ENCODE assay signal across 8 cellular contexts in the genomic region with DNA sequence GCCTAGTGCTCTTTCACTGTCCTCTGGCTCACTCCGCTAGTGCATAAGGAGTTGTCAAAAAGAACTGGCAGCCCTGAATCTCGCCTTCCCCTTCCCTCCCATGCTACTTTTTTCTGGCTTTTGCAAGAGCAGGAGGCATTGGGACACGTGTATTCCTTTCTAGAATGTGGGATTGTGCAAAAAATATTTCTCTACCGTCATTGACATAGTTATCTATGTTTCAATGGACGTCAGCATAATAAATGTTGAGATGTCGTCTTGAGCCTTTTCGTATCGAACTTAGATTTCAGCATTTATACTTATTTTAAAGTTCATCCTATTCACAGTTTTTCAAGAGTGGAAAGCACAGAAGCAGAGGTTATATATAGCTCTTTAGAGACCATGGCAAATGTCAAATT. TPM values are rescaled to one million over a fixed set of nuclear protein-coding genes. Genes with fewer than 3 reads are reported as not detected.
A peak's percentile ranks its signal among the peaks of the same experiment; 100 is the strongest.
DNase-seq lines count a peak whose midpoint lies in the region; ATAC-seq and TF ChIP-seq lines count a peak whose summit lies in the region.

No MANE protein-coding gene starts in this region.

- no peak for ATAC-seq in GM19397 (IDR thresholded peaks at IDR 0.05; ENCODE audit: unreplicated experiment)

- H3K4me2 ChIP-seq in smooth muscle cell: peak overlapping the region; percentile 81

- peak overlapping the region; percentile 99 for H3K9ac ChIP-seq in smooth muscle cell (ENCODE audit: low read depth)

- peak overlapping the region; percentile 87 for H3K4me3 Mint-ChIP-seq in activated T-helper 1 cell treated with anti-CD3 and anti-CD28 coated beads, Interleukin-12 subunit alpha, Interleukin-12 subunit beta, Interleukin-2, Interleukin-4 antibody, amounts not matched to agents 30 ng/mL and 10 ng/mL and 1 ng/mL, durations not matched to agents 14 hours and 24 hours and 36 hours

- no peaks in the 10 kb centered on the region for H3K27me3 ChIP-seq in smooth muscle cell (ENCODE audit: low read depth)

- TF ChIP-seq CTCF in HEK293 (tag by site-specific recombination; IDR thresholded peaks at IDR 0.05) (no peak), smooth muscle cell (IDR thresholded peaks at IDR 0.05; ENCODE audit: borderline replicate concordance, insufficient read depth, poor library complexity, severe bottlenecking) (no peak)

- WGBS in smooth muscle cell (ENCODE audit: low lambda C conversion rate): 40% methylated on average over 8 of the region's 8 CpGs

- no peaks in the 10 kb centered on the region for H3K9me3 Mint-ChIP-seq in activated T-helper 1 cell treated with anti-CD3 and anti-CD28 coated beads, Interleukin-12 subunit alpha, Interleukin-12 subunit beta, Interleukin-2, Interleukin-4 antibody, amounts not matched to agents 30 ng/mL and 10 ng/mL and 1 ng/mL, durations not matched to agents 14 hours and 24 hours and 36 hours

- H3K27ac ChIP-seq in HEK293 (ENCODE audit: extremely low read depth, low read depth, low read length) (peak overlapping the region; percentile 98; the same call in 1 of the 2 replicates), smooth muscle cell (ENCODE audit: low read depth) (peak overlapping the region; percentile 98)

- intact Hi-C loops in activated T-helper 1 cell treated with anti-CD3 and anti-CD28 coated beads, Interleukin-12 subunit alpha, Interleukin-12 subunit beta, Interleukin-2, Interleukin-4 antibody, amounts not matched to agents 30 ng/mL and 10 ng/mL and 1 ng/mL, durations not matched to agents 14 hours and 24 hours and 36 hours (cut with micrococcal nuclease): loop anchor here (1.0 to 10.0 kb wide), 5 partner anchors 36 to 579 kb away; partner anchors contain the start of gene TSPAN12

- H3K27me3 Mint-ChIP-seq in activated T-helper 1 cell treated with anti-CD3 and anti-CD28 coated beads, Interleukin-12 subunit alpha, Interleukin-12 subunit beta, Interleukin-2, Interleukin-4 antibody, amounts not matched to agents 30 ng/mL and 10 ng/mL and 1 ng/mL, durations not matched to agents 14 hours and 24 hours and 36 hours (ENCODE audit: insufficient read depth): peaks cover 9% of the 10 kb centered on the region

- POLR2A ChIA-PET in HEK293 (lab: Yijun Ruan, JAX): interaction anchor here (1.0 to 1.5 kb wide), 4 partner anchors 10 to 165 kb away, joined by 3 to 11 read pairs (median 3); no protein-coding TSS in a partner anchor

- peaks cover 25% of the 10 kb centered on the region for H3K79me2 ChIP-seq in smooth muscle cell (ENCODE audit: low read depth)

- no peaks in the 10 kb centered on the region for H3F3A ChIP-seq in smooth muscle cell (ENCODE audit: low read depth)

- DNase-seq in activated T-helper 1 cell treated with anti-CD3 and anti-CD28 coated beads, Interleukin-12 subunit alpha, Interleukin-12 subunit beta, Interleukin-2, Interleukin-4 antibody, amounts not matched to agents 30 ng/mL and 10 ng/mL and 1 ng/mL, durations not matched to agents 14 hours and 24 hours and 36 hours (ENCODE audit: low spot score): no peak
- DNase-seq in smooth muscle cell (lab: John Stamatoyannopoulos, UW; ENCODE audit: unreplicated experiment) (no peak), RKO (ENCODE audit: low spot score) (no peak), HuH-7 (ENCODE audit: low spot score) (no peak), NCI-H2081 treated with DMSO at 0.1 percent for 48 hours (lab: John Stamatoyannopoulos, UW) (no peak)

- peak overlapping the region; percentile 92 for H3K27ac Mint-ChIP-seq in activated T-helper 1 cell treated with anti-CD3 and anti-CD28 coated beads, Interleukin-12 subunit alpha, Interleukin-12 subunit beta, Interleukin-2, Interleukin-4 antibody, amounts not matched to agents 30 ng/mL and 10 ng/mL and 1 ng/mL, durations not matched to agents 14 hours and 24 hours and 36 hours

- H3K36me3 ChIP-seq in HEK293 (ENCODE audit: control insufficient read depth in 2 of 2, insufficient read depth in 1 of 2, low read length in 2 of 2) (peaks cover 23 to 36% of the 10 kb centered on the region in 2 experiments), smooth muscle cell (ENCODE audit: low read depth) (peaks cover 18% of the 10 kb centered on the region)

- peaks cover 21% of the 10 kb centered on the region for H3K36me3 Mint-ChIP-seq in activated T-helper 1 cell treated with anti-CD3 and anti-CD28 coated beads, Interleukin-12 subunit alpha, Interleukin-12 subunit beta, Interleukin-2, Interleukin-4 antibody, amounts not matched to agents 30 ng/mL and 10 ng/mL and 1 ng/mL, durations not matched to agents 14 hours and 24 hours and 36 hours (ENCODE audit: low read depth)

- H2AFZ ChIP-seq in smooth muscle cell (ENCODE audit: low read depth): no peak overlapping the region

- no peaks in the 10 kb centered on the region for H4K20me1 ChIP-seq in smooth muscle cell (ENCODE audit: low read depth)

- CTCF ChIA-PET in HEK293 (lab: Yijun Ruan, JAX): interaction anchor here (0.5 kb wide), 1 partner anchor 596 kb away, joined by 3 read pairs; no protein-coding TSS in a partner anchor

- peaks cover 8% of the 10 kb centered on the region; the same call in 1 of the 2 replicates for H3K4me1 ChIP-seq in HEK293 (ENCODE audit: control insufficient read depth, insufficient read depth, low read length)
- H3K4me1 ChIP-seq in smooth muscle cell (ENCODE audit: low read depth): peaks cover 17% of the 10 kb centered on the region

- H3K4me1 Mint-ChIP-seq in activated T-helper 1 cell treated with anti-CD3 and anti-CD28 coated beads, Interleukin-12 subunit alpha, Interleukin-12 subunit beta, Interleukin-2, Interleukin-4 antibody, amounts not matched to agents 30 ng/mL and 10 ng/mL and 1 ng/mL, durations not matched to agents 14 hours and 24 hours and 36 hours (ENCODE audit: low read depth): peaks cover 40% of the 10 kb centered on the region

- peak overlapping the region; percentile 95 for H3K4me3 ChIP-seq in HEK293 (ENCODE audit: low read depth, low read length)
- peak overlapping the region; percentile 69 for H3K4me3 ChIP-seq in iPS-11a (ENCODE audit: low read depth, low read length)
- peak overlapping the region; percentile 76 for H3K4me3 ChIP-seq in smooth muscle cell

- no peaks in the 10 kb centered on the region for H3K9me3 ChIP-seq in HEK293 (ENCODE audit: control insufficient read depth, insufficient read depth, low read depth, low read length)
- no peaks in the 10 kb centered on the region for H3K9me3 ChIP-seq in smooth muscle cell (replicated peaks; ENCODE audit: low read depth)

TF ChIP-seq in HEK293, 187 proteins besides CTCF, POLR2A, EP300 and RAD21:
- TF ChIP-seq ZNF324 (tag by site-specific recombination; IDR thresholded peaks at IDR 0.05): no peak
- 0 out of 2 replicates have a peak, but pooled peaks have one; percentile 87 for TF ChIP-seq ZNF837 (tag by site-specific recombination; IDR thresholded peaks at IDR 0.05)

RNA-seq across cellular contexts. Expression of gene ING3, which starts 0.7 kb away (rescaled TPM):
- total RNA-seq in activated T-helper 1 cell treated with anti-CD3 and anti-CD28 coated beads, Interleukin-12 subunit alpha, Interleukin-12 subunit beta, Interleukin-2, Interleukin-4 antibody, amounts not matched to agents 30 ng/mL and 10 ng/mL and 1 ng/mL, durations not matched to agents 14 hours and 24 hours and 36 hours: 26.7 and 28.6 TPM in 2 replicates
- 11.8 and 23.1 TPM in 2 replicates for total RNA-seq in smooth muscle cell
- 8.4 and 12.4 TPM in 2 replicates for polyA plus RNA-seq in smooth muscle cell

RNA-seq across cellular contexts. Expression of gene CPED1, which starts 37.2 kb away (rescaled TPM):
- not detected in 2 replicates for total RNA-seq in activated T-helper 1 cell treated with anti-CD3 and anti-CD28 coated beads, Interleukin-12 subunit alpha, Interleukin-12 subunit beta, Interleukin-2, Interleukin-4 antibody, amounts not matched to agents 30 ng/mL and 10 ng/mL and 1 ng/mL, durations not matched to agents 14 hours and 24 hours and 36 hours
- total RNA-seq in smooth muscle cell: 12.9 and 21.6 TPM in 2 replicates
- 5.8 and 9.5 TPM in 2 replicates for polyA plus RNA-seq in smooth muscle cell

Comparison
In these comparisons a context has a peak if more than half of its experiments do, and no peak if none do; other contexts are left out.
1. RNA of gene CPED1, which starts 37.2 kb away (total RNA-seq): 12.9 to 21.6 TPM in smooth muscle cell; not detected in activated T-helper 1 cell treated with anti-CD3 and anti-CD28 coated beads, Interleukin-12 subunit alpha, Interleukin-12 subunit beta, Interleukin-2, Interleukin-4 antibody, amounts not matched to agents 30 ng/mL and 10 ng/mL and 1 ng/mL, durations not matched to agents 14 hours and 24 hours and 36 hours; every median in the first group is over 10 times any median in the second.
2. Peak in every context shown above with its lines, with median percentiles within 50 percentile points of each other: H3K4me3 ChIP-seq.